Comparison of ENCODE assay signal across 18 cellular contexts in genomic region chr9:84932915-84933527, GRCh38.
DNase-seq lines count a peak whose midpoint lies in the region; ATAC-seq and TF ChIP-seq lines count a peak whose summit lies in the region.
"Had no signal": no experiment of that assay in that cellular context is flagged by ENCODE, and none has a peak within 500 bp of the region (broad histone marks: within the 10 kb centered on the region; RNA-seq: fewer than 3 reads in every experiment).

No MANE protein-coding gene starts in this region.

- H3K27ac Mint-ChIP-seq in activated naive CD8-positive, alpha-beta T cell treated with anti-CD3 and anti-CD28 coated beads, Interleukin-2, amount 50 U/mL, for 24 hours: no peak overlapping the region
- H3K27ac Mint-ChIP-seq: activated B cell treated with CpG ODN at 0.5 μM for 24 hours; activated T-cell treated with anti-CD3 and anti-CD28 coated beads, Interleukin-2, amount 50 U/mL, for 24 hours had no signal

- no peaks in the 10 kb centered on the region for H3K36me3 Mint-ChIP-seq in activated naive CD8-positive, alpha-beta T cell treated with anti-CD3 and anti-CD28 coated beads, Interleukin-2, amount 50 U/mL, for 24 hours (ENCODE audit: low read depth)

- H3K4me3 ChIP-seq in AG10803 (ENCODE audit: low read length) (no peak overlapping the region), dorsolateral prefrontal cortex (no peak overlapping the region)
- H3K4me3 ChIP-seq: left lung, SJCRH30 had no signal

- ATAC-seq in activated naive CD8-positive, alpha-beta T cell treated with anti-CD3 and anti-CD28 coated beads, Interleukin-2, amount 50 U/mL, for 24 hours: no peak
- ATAC-seq in left lobe of liver: no peak
- no peak for ATAC-seq in GM18498 (IDR thresholded peaks at IDR 0.05; ENCODE audit: unreplicated experiment)
- no peak for ATAC-seq in GM18502 (IDR thresholded peaks at IDR 0.05; ENCODE audit: poor library complexity, unreplicated experiment)
- ATAC-seq: left lung had no signal

- intact Hi-C loops in dorsolateral prefrontal cortex (cut with DNase I): loop anchor here in 1 of 2 donors (5.0 kb wide), 1 partner anchor 209 kb away; no protein-coding TSS in a partner anchor

- no peaks in the 10 kb centered on the region for H3K27me3 ChIP-seq in dorsolateral prefrontal cortex
- H3K27me3 ChIP-seq: left lung had no signal

- TF ChIP-seq CTCF in AG10803 (conservative IDR thresholded peaks at IDR 0.05; ENCODE audit: low read length) (peak; percentile 30; the same call in 1 of the 2 replicates), dorsolateral prefrontal cortex (IDR thresholded peaks at IDR 0.05 in 54 of 56, conservative IDR thresholded peaks at IDR 0.05 in 2 of 56; ENCODE audit: low read depth in 1 of 56, partially characterized antibody in 56 of 56) (peak in 52 of 56 donors; percentile 9 to 67 (median 39))

- no peak overlapping the region for H3K4me3 Mint-ChIP-seq in activated naive CD8-positive, alpha-beta T cell treated with anti-CD3 and anti-CD28 coated beads, Interleukin-2, amount 50 U/mL, for 24 hours
- H3K4me3 Mint-ChIP-seq: activated B cell treated with CpG ODN at 0.5 μM for 24 hours; activated T-cell treated with anti-CD3 and anti-CD28 coated beads, Interleukin-2, amount 50 U/mL, for 24 hours had no signal

- H3K27ac ChIP-seq in dorsolateral prefrontal cortex: peak overlapping the region in 33 of 59 donors; percentile 5 to 72 (median 38)
- H3K27ac ChIP-seq: left lung, SJCRH30 had no signal

- H3K4me1 Mint-ChIP-seq in activated naive CD8-positive, alpha-beta T cell treated with anti-CD3 and anti-CD28 coated beads, Interleukin-2, amount 50 U/mL, for 24 hours: no peaks in the 10 kb centered on the region
- H3K4me1 Mint-ChIP-seq: activated B cell treated with CpG ODN at 0.5 μM for 24 hours had no signal

- H3K9me3 Mint-ChIP-seq in activated naive CD8-positive, alpha-beta T cell treated with anti-CD3 and anti-CD28 coated beads, Interleukin-2, amount 50 U/mL, for 24 hours: no peaks in the 10 kb centered on the region
- H3K9me3 Mint-ChIP-seq: activated B cell treated with CpG ODN at 0.5 μM for 24 hours; activated T-cell treated with anti-CD3 and anti-CD28 coated beads, Interleukin-2, amount 50 U/mL, for 24 hours had no signal

- DNase-seq in AG10803 (ENCODE audit: low read depth) (no peak), HT-29 (ENCODE audit: low spot score) (peak; percentile 21), dorsolateral prefrontal cortex (no peak), medulla oblongata (ENCODE audit: extremely low spot score) (peak; percentile 52), left lobe of liver (ENCODE audit: low spot score) (no peak)
- no peak for DNase-seq in activated naive CD8-positive, alpha-beta T cell treated with anti-CD3 and anti-CD28 coated beads, Interleukin-2, amount 50 U/mL, for 24 hours
- DNase-seq: activated B cell treated with CpG ODN at 0.5 μM for 24 hours; activated T-cell treated with anti-CD3 and anti-CD28 coated beads, Interleukin-2, amount 50 U/mL, for 24 hours; C1 segment of cervical spinal cord; left lung; NCI-H1048; NCI-H510A treated with DMSO at 0.1 percent for 48 hours; posterior cingulate gyrus; SJCRH30; stimulated activated CD4-positive, alpha-beta T cell treated with anti-CD3 and anti-CD28 coated beads, Interleukin-2, amount 100 ng/mL, for 24 hours; stimulated activated naive CD4-positive, alpha-beta T cell had no signal

- peaks cover 9% of the 10 kb centered on the region for H3K27me3 Mint-ChIP-seq in activated naive CD8-positive, alpha-beta T cell treated with anti-CD3 and anti-CD28 coated beads, Interleukin-2, amount 50 U/mL, for 24 hours
- H3K27me3 Mint-ChIP-seq: activated B cell treated with CpG ODN at 0.5 μM for 24 hours had no signal

Comparison
In these comparisons a context has a peak if more than half of its experiments do, and no peak if none do; other contexts are left out.
1. DNase-seq: peak in HT-29 (single experiment) and medulla oblongata (single experiment); none in AG10803 (single experiment), dorsolateral prefrontal cortex (0 of 10), activated naive CD8-positive, alpha-beta T cell treated with anti-CD3 and anti-CD28 coated beads, Interleukin-2, amount 50 U/mL, for 24 hours (single experiment) and left lobe of liver (single experiment).